Comparison of ENCODE assay signal across 1 cellular context in the genomic region with DNA sequence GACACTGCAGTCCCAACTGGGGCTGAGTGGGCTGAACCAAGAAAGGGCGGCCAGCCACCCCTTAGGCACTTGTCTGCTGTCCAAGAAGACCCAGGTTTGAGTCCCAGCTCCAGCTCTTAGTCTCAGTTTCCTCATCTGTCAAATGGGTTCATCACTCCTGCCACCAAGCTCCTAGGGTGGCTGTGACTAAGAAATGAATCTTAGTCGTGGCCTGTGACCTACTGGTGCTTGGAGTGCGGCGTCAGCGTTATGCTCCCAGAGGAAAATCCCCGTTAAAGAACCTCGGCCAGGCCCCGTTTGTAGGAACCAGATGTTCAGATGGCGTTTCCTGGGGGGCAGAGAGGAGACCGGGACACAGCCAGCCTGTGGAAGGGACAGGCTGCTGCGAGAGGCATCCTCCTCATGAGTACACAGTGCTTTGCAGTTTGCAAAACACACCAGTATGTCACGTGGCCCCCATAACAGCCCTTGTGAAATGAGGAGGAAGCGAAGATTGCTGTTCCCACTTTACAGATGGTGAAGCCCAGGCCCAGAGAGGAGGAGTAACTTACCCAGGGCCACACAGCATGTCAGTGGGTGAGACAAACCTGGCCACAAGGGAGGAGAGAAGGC.
TF ChIP-seq lines count a peak whose summit lies in the region.

No MANE protein-coding gene starts in this region.

TF ChIP-seq in IMR-90, 13 proteins besides CTCF, POLR2A, EP300 and RAD21:
- no peak for TF ChIP-seq SMC3 (IDR thresholded peaks at IDR 0.05; ENCODE audit: low read depth, low read length)
- TF ChIP-seq, protein P1, sequence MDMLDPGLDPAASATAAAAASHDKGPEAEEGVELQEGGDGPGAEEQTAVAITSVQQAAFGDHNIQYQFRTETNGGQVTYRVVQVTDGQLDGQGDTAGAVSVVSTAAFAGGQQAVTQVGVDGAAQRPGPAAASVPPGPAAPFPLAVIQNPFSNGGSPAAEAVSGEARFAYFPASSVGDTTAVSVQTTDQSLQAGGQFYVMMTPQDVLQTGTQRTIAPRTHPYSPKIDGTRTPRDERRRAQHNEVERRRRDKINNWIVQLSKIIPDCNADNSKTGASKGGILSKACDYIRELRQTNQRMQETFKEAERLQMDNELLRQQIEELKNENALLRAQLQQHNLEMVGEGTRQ (IDR thresholded peaks at IDR 0.05; ENCODE audit: low read depth, low read length) = peak; percentile 36; the same call in 1 of the 2 replicates
- no peak; the same call in 1 of the 2 replicates for TF ChIP-seq MAFK (IDR thresholded peaks at IDR 0.05; ENCODE audit: low read depth, low read length)
- peak; percentile 45 for TF ChIP-seq RCOR1 (IDR thresholded peaks at IDR 0.05; ENCODE audit: insufficient replicate concordance, low read length)
- TF ChIP-seq MXI1 (IDR thresholded peaks at IDR 0.05; ENCODE audit: borderline replicate concordance, low read depth, low read length) = no peak
